Comparison of ENCODE assay signal across 17 cellular contexts in genomic region chr11:119722281-119722794, GRCh38. TPM values are rescaled to one million over a fixed set of nuclear protein-coding genes. Genes with fewer than 3 reads are reported as not detected.
DNase-seq lines count a peak whose midpoint lies in the region; ATAC-seq, FAIRE-seq and TF ChIP-seq lines count a peak whose summit lies in the region.
"Had no signal": no experiment of that assay in that cellular context is flagged by ENCODE, and none has a peak within 500 bp of the region (broad histone marks: within the 10 kb centered on the region; RNA-seq: fewer than 3 reads in every experiment).

No MANE protein-coding gene starts in this region.

- DNase-seq in NCI-H187 treated with DMSO at 0.1 percent for 48 hours (lab: John Stamatoyannopoulos, UW): peak; percentile 33
- peak in 1 of 2 experiments; percentile 19 for DNase-seq in SJCRH30
- DNase-seq in neural progenitor cell (ENCODE audit: low spot score): no peak
- DNase-seq in nucleus accumbens (lab: John Stamatoyannopoulos, UW): no peak
- no peak for DNase-seq in HepG2 (ENCODE audit: low spot score)
- no peak for DNase-seq in activated CD4-positive, alpha-beta T cell treated with anti-CD3 and anti-CD28 coated beads, Interleukin-2, amount 50 U/mL, for 4 hours
- DNase-seq in AG20443 (ENCODE audit: low spot score): no peak
- DNase-seq: activated CD4-positive, alpha-beta T cell treated with anti-CD3 and anti-CD28 coated beads, Interleukin-2, amount 50 U/mL, for 1 hour; activated effector memory CD4-positive, alpha-beta T cell treated with anti-CD3 and anti-CD28 coated beads, Interleukin-2, amount 50 U/mL, for 16 hours; CD8-positive, alpha-beta T cell; mesenchymal stem cell; NCI-H1694; stimulated activated CD4-positive, alpha-beta T cell treated with anti-CD3 and anti-CD28 coated beads, Interleukin-4, amount 100 ng/mL, for 24 hours; stimulated activated naive CD8-positive, alpha-beta T cell treated with anti-CD3 and anti-CD28 coated beads, Interleukin-15, amount 100 ng/mL, for 72 hours had no signal

- no peak overlapping the region for H3K4me3 Mint-ChIP-seq in neural progenitor cell
- H3K4me3 Mint-ChIP-seq: CD8-positive, alpha-beta T cell; stimulated activated naive CD8-positive, alpha-beta T cell treated with anti-CD3 and anti-CD28 coated beads, Interleukin-15, amount 100 ng/mL, for 72 hours had no signal

- WGBS in HepG2 (ENCODE audit: low lambda C conversion rate): 100% methylated on average over 5 of the region's 10 CpGs

- intact Hi-C loops in HepG2 (cut with micrococcal nuclease; ENCODE audit: unreplicated experiment): no loop called here

- TF ChIP-seq POLR2A in HepG2 (IDR thresholded peaks at IDR 0.05; ENCODE audit: insufficient read depth in 1 of 2, low read depth in 2 of 2, low read length in 2 of 2): no peak

- H3K27me3 ChIP-seq in SJCRH30: no peaks in the 10 kb centered on the region
- no peaks in the 10 kb centered on the region for H3K27me3 ChIP-seq in neural progenitor cell
- no peaks in the 10 kb centered on the region for H3K27me3 ChIP-seq in HepG2 (ENCODE audit: control insufficient read depth in 1 of 2, insufficient read depth in 2 of 2, low read length in 2 of 2)

- no peaks in the 10 kb centered on the region for H3K9me3 ChIP-seq in SJCRH30 (replicated peaks)
- H3K9me3 ChIP-seq in neural progenitor cell (ENCODE audit: low read depth): no peaks in the 10 kb centered on the region
- H3K9me3 ChIP-seq in HepG2 (ENCODE audit: low read length): no peaks in the 10 kb centered on the region
- H3K9me3 ChIP-seq: psoas muscle, SK-N-SH had no signal

- TF ChIP-seq CTCF in neural progenitor cell (IDR thresholded peaks at IDR 0.05) (no peak), HepG2 (CRISPR knock-in tag; IDR thresholded peaks at IDR 0.05) (no peak)

- H3K4me1 ChIP-seq in SJCRH30: peaks cover 70% of the 10 kb centered on the region
- peaks cover 78% of the 10 kb centered on the region for H3K4me1 ChIP-seq in neural progenitor cell
- peaks cover 46% of the 10 kb centered on the region for H3K4me1 ChIP-seq in HepG2 (ENCODE audit: insufficient read depth, low read length)

- peaks cover 33% of the 10 kb centered on the region for H3F3A ChIP-seq in neural progenitor cell (ENCODE audit: low read depth)

- BruUV-seq in HepG2 (replicated peaks; lab: Mats Ljungman, UMichigan): no TSS peak

- H3K27ac ChIP-seq in SJCRH30 (peak overlapping the region; percentile 65), neural progenitor cell (no peak overlapping the region), HepG2 (ENCODE audit: extremely low read length, insufficient read depth, low read length) (no peak overlapping the region)
- H3K27ac ChIP-seq: psoas muscle had no signal

- POLR2A ChIA-PET in HepG2 (lab: Yijun Ruan, JAX): no interaction called here

- peak overlapping the region; percentile 51 for H3K27ac Mint-ChIP-seq in neural progenitor cell
- H3K27ac Mint-ChIP-seq: CD8-positive, alpha-beta T cell; stimulated activated naive CD8-positive, alpha-beta T cell treated with anti-CD3 and anti-CD28 coated beads, Interleukin-15, amount 100 ng/mL, for 72 hours had no signal

- H2AFZ ChIP-seq in neural progenitor cell (replicated peaks): no peak overlapping the region
- no peak overlapping the region for H2AFZ ChIP-seq in HepG2 (ENCODE audit: low read length)

- H3K4me2 ChIP-seq in neural progenitor cell (no peak overlapping the region), HepG2 (ENCODE audit: low read depth, low read length) (no peak overlapping the region)

- H3K36me3 ChIP-seq in SJCRH30: peaks cover 22% of the 10 kb centered on the region
- H3K36me3 ChIP-seq in neural progenitor cell: no peaks in the 10 kb centered on the region
- H3K36me3 ChIP-seq in HepG2 (replicated peaks in 1 of 2; ENCODE audit: control insufficient read depth in 1 of 2, insufficient read depth in 2 of 2, low read length in 2 of 2): no peaks in the 10 kb centered on the region; a peak in 1 of 5 replicates

- CTCF ChIA-PET in HepG2 (lab: Yijun Ruan, JAX; ENCODE audit: low intra/inter-chr PET ratio, low total read pairs): no interaction called here

- H3K4me1 Mint-ChIP-seq in neural progenitor cell: peaks cover 92% of the 10 kb centered on the region
- H3K4me1 Mint-ChIP-seq: stimulated activated naive CD8-positive, alpha-beta T cell treated with anti-CD3 and anti-CD28 coated beads, Interleukin-15, amount 100 ng/mL, for 72 hours had no signal

- H3K4me3 ChIP-seq in SJCRH30 (no peak overlapping the region), neural progenitor cell (no peak overlapping the region), HepG2 (replicated peaks in 1 of 3; ENCODE audit: insufficient read depth in 1 of 3, low read depth in 2 of 3, low read length in 3 of 3) (no peak overlapping the region)
- H3K4me3 ChIP-seq: psoas muscle had no signal

- TF ChIP-seq RAD21 in HepG2 (CRISPR knock-in tag; IDR thresholded peaks at IDR 0.05): no peak

- TF ChIP-seq EP300 in HepG2 (IDR thresholded peaks at IDR 0.05; ENCODE audit: low read depth in 2 of 2, low read length in 2 of 2): no peak
- no peak for TF ChIP-seq EP300 in HepG2 (CRISPR knock-in tag; IDR thresholded peaks at IDR 0.05; ENCODE audit: borderline replicate concordance)

- H3K9me3 Mint-ChIP-seq in neural progenitor cell: no peaks in the 10 kb centered on the region
- H3K9me3 Mint-ChIP-seq: CD8-positive, alpha-beta T cell; stimulated activated naive CD8-positive, alpha-beta T cell treated with anti-CD3 and anti-CD28 coated beads, Interleukin-15, amount 100 ng/mL, for 72 hours had no signal

- H3K36me3 Mint-ChIP-seq in neural progenitor cell: peaks cover 3% of the 10 kb centered on the region
- H3K36me3 Mint-ChIP-seq: CD8-positive, alpha-beta T cell had no signal

- H3K79me2 ChIP-seq in neural progenitor cell (ENCODE audit: low read depth): peaks cover 99% of the 10 kb centered on the region
- H3K79me2 ChIP-seq in HepG2 (ENCODE audit: insufficient read depth, low read length): no peaks in the 10 kb centered on the region

- H4K20me1 ChIP-seq in neural progenitor cell (ENCODE audit: low read depth) (peaks cover 100% of the 10 kb centered on the region), HepG2 (ENCODE audit: insufficient read depth, low read length) (no peaks in the 10 kb centered on the region)

- peak; percentile 50 for ATAC-seq in GM21423 (IDR thresholded peaks at IDR 0.05; ENCODE audit: unreplicated experiment)
- ATAC-seq in HepG2: no peak
- ATAC-seq: CD8-positive, alpha-beta T cell; psoas muscle; stimulated activated naive CD8-positive, alpha-beta T cell treated with anti-CD3 and anti-CD28 coated beads, Interleukin-15, amount 100 ng/mL, for 72 hours had no signal

- no peaks in the 10 kb centered on the region for H3K27me3 Mint-ChIP-seq in neural progenitor cell (ENCODE audit: insufficient read depth, low read depth)

- H3K9ac ChIP-seq in neural progenitor cell (no peak overlapping the region), HepG2 (ENCODE audit: insufficient read depth, low read depth, low read length) (no peak overlapping the region)
- H3K9ac ChIP-seq: SK-N-SH had no signal

- no peak for FAIRE-seq in HepG2 (lab: Jason Lieb, UNC)

- in situ Hi-C loops in HepG2 (cut with HindIII; ENCODE audit: extremely low pct_ligation_motif_present, low pct_unique_long_range_greater_than_20kb): no loop called here

TF ChIP-seq in HepG2, 621 proteins besides CTCF, POLR2A, EP300 and RAD21:
- TF ChIP-seq TBX2 (CRISPR knock-in tag; IDR thresholded peaks at IDR 0.05; ENCODE audit: borderline replicate concordance) (no peak), RBM39 (IDR thresholded peaks at IDR 0.05; ENCODE audit: low read depth, low read length, poor library complexity, severe bottlenecking) (no peak), ZNF672 (CRISPR knock-in tag; IDR thresholded peaks at IDR 0.05) (no peak)
- TF ChIP-seq, protein P1, sequence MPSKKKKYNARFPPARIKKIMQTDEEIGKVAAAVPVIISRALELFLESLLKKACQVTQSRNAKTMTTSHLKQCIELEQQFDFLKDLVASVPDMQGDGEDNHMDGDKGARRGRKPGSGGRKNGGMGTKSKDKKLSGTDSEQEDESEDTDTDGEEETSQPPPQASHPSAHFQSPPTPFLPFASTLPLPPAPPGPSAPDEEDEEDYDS (CRISPR knock-in tag; IDR thresholded peaks at IDR 0.05): no peak

RNA-seq across cellular contexts. Expression of gene NECTIN1, which starts 6.7 kb away (rescaled TPM):
- 61.1 and 61.7 TPM in 2 replicates for total RNA-seq in SJCRH30 (2014; rRNA removed; shearing (Covaris generic))
- total RNA-seq in neural progenitor cell (ENCODE audit: low replicate concordance) (19.5 and 27.4 TPM in 2 replicates), HepG2 (2016; rRNA removed; fragmentation: Illumina TruSeq; extraction: Trizol) (4.1 and 7.3 TPM in 2 replicates)
- 1.8 and 2.9 TPM in 2 replicates for total RNA-seq in HepG2 (2016; cell fraction: cytosol; rRNA removed; fragmentation: Illumina TruSeq; extraction: Trizol; ENCODE audit: low read depth)
- 4.3 and 5.3 TPM in 2 replicates for total RNA-seq in HepG2 (2016; cell fraction: insoluble cytoplasmic fraction; rRNA removed; fragmentation: Illumina TruSeq; extraction: Trizol)
- 5.3 and 6.4 TPM in 2 replicates for total RNA-seq in HepG2 (2016; cell fraction: membrane; rRNA removed; fragmentation: Illumina TruSeq; extraction: Trizol)
- total RNA-seq in HepG2 (2016; cell fraction: nucleus; rRNA removed; fragmentation: Illumina TruSeq; extraction: Trizol): 5.4 and 6.5 TPM in 2 replicates
- 3.9 and 4.7 TPM in 2 replicates for polyA plus RNA-seq in HepG2 (2011; rRNA removed)
- polyA plus RNA-seq in HepG2 (2011; cell fraction: cytosol; rRNA removed): 2.3 and 2.9 TPM in 2 replicates
- 3.6 and 4.2 TPM in 2 replicates for polyA plus RNA-seq in HepG2 (2011; cell fraction: nucleus; rRNA removed)
- polyA plus RNA-seq in HepG2 (2012): 3.3 and 4.2 TPM in 2 replicates
- 1.8 and 1.9 TPM in 2 replicates for polyA plus RNA-seq in HepG2 (2016; cell fraction: cytosol; fragmentation: Illumina TruSeq; extraction: Trizol; ENCODE audit: low read depth)
- polyA plus RNA-seq in HepG2 (2016; cell fraction: insoluble cytoplasmic fraction; fragmentation: Illumina TruSeq; extraction: Trizol; ENCODE audit: low read depth): 4.9 and 6.0 TPM in 2 replicates
- 4.1 and 4.8 TPM in 2 replicates for polyA plus RNA-seq in HepG2 (2016; cell fraction: membrane; fragmentation: Illumina TruSeq; extraction: Trizol; ENCODE audit: low read depth)
- 9.3 and 9.9 TPM in 2 replicates for polyA plus RNA-seq in HepG2 (2016; cell fraction: nucleus; fragmentation: Illumina TruSeq; extraction: Trizol; ENCODE audit: insufficient read depth, low read depth)
- 4.1 and 6.6 TPM in 2 replicates for polyA minus RNA-seq in HepG2 (2011; rRNA and poly(A)+ RNA removed; ENCODE audit: low replicate concordance)
- 3.0 and 4.1 TPM in 2 replicates for polyA minus RNA-seq in HepG2 (2011; cell fraction: cytosol; rRNA and poly(A)+ RNA removed)
- polyA minus RNA-seq in HepG2 (2011; cell fraction: nucleus; rRNA and poly(A)+ RNA removed): 6.1 and 6.6 TPM in 2 replicates
